8 cellular contexts compared by ENCODE assay signal in genomic region chr19:3606690-3607289, GRCh38. TPM values are rescaled to one million over a fixed set of nuclear protein-coding genes. Genes with fewer than 3 reads are reported as not detected.
DNase-seq lines count a peak whose midpoint lies in the region; ATAC-seq and TF ChIP-seq lines count a peak whose summit lies in the region.

TBXA2R (minus strand) TSS chr19:3606875; CDS start chr19:3600634, 6,241 bp downstream.

- no CpG with 5 or more reads among the region's 46 CpGs for WGBS in gastroesophageal sphincter (ENCODE audit: low coverage in 1 of 2), 2 donors
- WGBS in ovary, 3 donors, result 0 to 2% (median 1%) methylated on average over 29 to 46 of the region's 46 CpGs
- WGBS in upper lobe of left lung, 2 donors, result 0 to 3% methylated on average over 13 to 28 of the region's 46 CpGs

- TF ChIP-seq POLR2A in gastroesophageal sphincter (IDR thresholded peaks at IDR 0.05) (peak in 1 of 2 donors; percentile 5), ovary (IDR thresholded peaks at IDR 0.05) (no peak), upper lobe of left lung (IDR thresholded peaks at IDR 0.05) (peak in 1 of 4 donors; percentile 9)

- no peak for TF ChIP-seq EP300 in gastroesophageal sphincter (IDR thresholded peaks at IDR 0.05)
- TF ChIP-seq EP300 in ovary (IDR thresholded peaks at IDR 0.05), result no peak
- no peak for TF ChIP-seq EP300 in upper lobe of left lung (IDR thresholded peaks at IDR 0.05)

- TF ChIP-seq CTCF in gastroesophageal sphincter (IDR thresholded peaks at IDR 0.05) (no peak), ovary (IDR thresholded peaks at IDR 0.05) (peak in 1 of 3 donors; percentile 4), upper lobe of left lung (IDR thresholded peaks at IDR 0.05) (no peak)

- H3K9me3 ChIP-seq in gastroesophageal sphincter (no peaks in the 10 kb centered on the region), ovary (no peaks in the 10 kb centered on the region), upper lobe of left lung (no peaks in the 10 kb centered on the region)

- H3K27me3 ChIP-seq in gastroesophageal sphincter (no peaks in the 10 kb centered on the region), ovary (no peaks in the 10 kb centered on the region), upper lobe of left lung (no peaks in the 10 kb centered on the region)

- H3K36me3 ChIP-seq in gastroesophageal sphincter (peaks cover 0 to 16% of the 10 kb centered on the region in 2 donors), ovary (no peaks in the 10 kb centered on the region), upper lobe of left lung (peaks cover 5 to 12% (median 10%) of the 10 kb centered on the region in 4 donors)

- H3K27ac ChIP-seq in gastroesophageal sphincter, result peak within 1 kb of the TSS; percentile 11 to 92 (median 84)
- H3K27ac ChIP-seq in ovary, result peak within 1 kb of the TSS; percentile 21 to 53
- peak within 1 kb of the TSS; percentile 70 to 90 (median 80) for H3K27ac ChIP-seq in upper lobe of left lung

- peak within 1 kb of the TSS; percentile 52 to 76 for H3K4me3 ChIP-seq in gastroesophageal sphincter
- peak within 1 kb of the TSS; percentile 54 for H3K4me3 ChIP-seq in ovary
- peak within 1 kb of the TSS; percentile 57 to 63 (median 60) for H3K4me3 ChIP-seq in upper lobe of left lung

- peak; percentile 55 for DNase-seq in ELF-1 (ENCODE audit: low read depth, low spot score)
- peak; percentile 41 for DNase-seq in NAMALWA (ENCODE audit: low spot score)
- peak; percentile 39 for DNase-seq in activated gamma-delta T cell treated with anti-CD3 and anti-CD28 coated beads, Interleukin-2, amount 50 U/mL, for 16 hours (ENCODE audit: low read depth)
- DNase-seq in ovary, result peak; percentile 85 to 91 (median 88)
- peak; percentile 66 to 97 for DNase-seq in upper lobe of left lung

- intact Hi-C loops in ovary (cut with DNase I), result no loop called here

- peaks cover 0 to 82% (median 32%) of the 10 kb centered on the region in 3 donors for H3K4me1 ChIP-seq in gastroesophageal sphincter
- peaks cover 9% of the 10 kb centered on the region for H3K4me1 ChIP-seq in ovary (ENCODE audit: insufficient read depth)
- H3K4me1 ChIP-seq in upper lobe of left lung, result peaks cover 44 to 63% (median 50%) of the 10 kb centered on the region in 4 donors

- ATAC-seq in gastroesophageal sphincter (peak; percentile 84), upper lobe of left lung (ENCODE audit: low FRiP score in 2 of 2) (peak in 1 of 2 donors; percentile 89), HG03139 (IDR thresholded peaks at IDR 0.05; ENCODE audit: unreplicated experiment) (no peak), GM21515 (IDR thresholded peaks at IDR 0.05; ENCODE audit: unreplicated experiment) (no peak)

RNA-seq across cellular contexts. Expression of gene TBXA2R, which starts in this region (rescaled TPM):
- 10 to 100 TPM in 1 of 4 donors, 1 to 10 TPM in 3; 1.4 to 14.9 (median 4.5) TPM for total RNA-seq in gastroesophageal sphincter
- 1 to 10 TPM; 1.1 to 3.7 (median 1.8) TPM for total RNA-seq in ovary
- polyA plus RNA-seq in ovary, result 1 to 10 TPM; 1.3 to 1.5 TPM
- 1 to 10 TPM in 5 of 6 donors, under 1 TPM in 1; 0.49 to 7.0 (median 2.6) TPM for total RNA-seq in upper lobe of left lung
